15 cellular contexts compared by ENCODE assay signal in genomic region chr1:161417536-161417935, GRCh38. TPM values are rescaled to one million over a fixed set of nuclear protein-coding genes. Genes with fewer than 3 reads are reported as not detected.
"Had no signal": no experiment of that assay in that cellular context is flagged by ENCODE, and none has a peak within 500 bp of the region (broad histone marks: within the 10 kb centered on the region; RNA-seq: fewer than 3 reads in every experiment).

No MANE protein-coding gene starts in this region.

RNA-seq across cellular contexts. Expression of gene CFAP126, which starts 49.9 kb away (rescaled TPM):
- total RNA-seq: activated B cell treated with CpG ODN at 0.5 μM for 24 hours; activated CD4-positive, alpha-beta T cell treated with anti-CD3 and anti-CD28 coated beads, Interleukin-2, amount 10 ng/mL, durations not matched to agents 24 days and 14 days; activated CD8-positive, alpha-beta memory T cell treated with anti-CD3 and anti-CD28 coated beads for 36 hours; activated CD8-positive, alpha-beta T cell treated with anti-CD3 and anti-CD28 coated beads for 36 hours; activated naive CD8-positive, alpha-beta T cell treated with anti-CD3 and anti-CD28 coated beads, Interleukin-2, amount 10 ng/mL, durations not matched to agents 7 days and 5 days; activated T-cell treated with anti-CD3 and anti-CD28 coated beads, Interleukin-2, amount 50 U/mL, for 4 hours; activated T-helper 1 cell treated with anti-CD3 and anti-CD28 coated beads, Interleukin-12 subunit alpha, Interleukin-12 subunit beta, Interleukin-2, Interleukin-4 antibody, amounts not matched to agents 30 ng/mL and 10 ng/mL and 1 ng/mL, durations not matched to agents 14 hours and 24 hours and 36 hours; activated T-helper 2 cell treated with anti-CD3 and anti-CD28 coated beads, Interferon-gamma antibody, Interleukin-2, Interleukin-4, amounts not matched to agents 10 μg/mL and 5 μg/mL and 100 μg/mL, durations not matched to agents 14 hours and 24 hours and 36 hours; ascending aorta; bronchial epithelial cell; cardiac muscle cell; chondrocyte; colonic mucosa; T-helper 17 cell; T-helper 2 cell treated with Interferon-gamma antibody and Interleukin-4, amounts not matched to agents 100 ng/mL and 5 ng/mL, for 36 hours had no signal
